8 cellular contexts compared by ENCODE assay signal in the genomic region with DNA sequence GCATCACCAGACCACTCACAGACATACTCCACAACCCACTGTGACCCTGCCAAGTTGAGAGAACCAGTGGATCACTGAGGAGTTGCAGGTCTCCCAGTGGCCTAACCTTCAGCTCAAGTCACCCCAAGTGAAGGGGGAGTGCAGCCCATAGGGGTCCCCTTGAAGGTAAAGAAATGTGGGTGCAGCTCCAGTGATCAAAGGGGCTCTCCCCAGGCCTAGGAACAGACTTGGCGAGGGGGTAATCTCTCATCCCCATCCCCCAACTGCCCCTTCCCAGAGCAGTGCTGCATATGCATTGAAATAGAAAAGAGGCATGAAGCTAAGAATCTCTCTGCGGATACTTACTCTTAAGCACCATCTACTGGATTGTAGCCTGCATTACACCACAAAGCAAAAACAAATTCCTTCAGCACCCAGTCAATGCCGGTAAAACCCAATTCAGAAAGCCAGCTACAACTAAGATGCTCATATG. TPM values are rescaled to one million over a fixed set of nuclear protein-coding genes. Genes with fewer than 3 reads are reported as not detected.
DNase-seq lines count a peak whose midpoint lies in the region; ATAC-seq and TF ChIP-seq lines count a peak whose summit lies in the region.

No MANE protein-coding gene starts in this region.

- no peak overlapping the region for H3K4me3 ChIP-seq in esophagus muscularis mucosa

- H3K27me3 Mint-ChIP-seq in activated CD4-positive, alpha-beta T cell treated with anti-CD3 and anti-CD28 coated beads, Interleukin-2, amount 10 ng/mL, durations not matched to agents 7 days and 5 days = no peaks in the 10 kb centered on the region

- TF ChIP-seq EP300 in esophagus muscularis mucosa (IDR thresholded peaks at IDR 0.05) = no peak

- no peak for TF ChIP-seq POLR2A in esophagus muscularis mucosa (IDR thresholded peaks at IDR 0.05; ENCODE audit: low read depth)

- H3K9me3 ChIP-seq in esophagus muscularis mucosa = no peaks in the 10 kb centered on the region

- H3K27me3 ChIP-seq in esophagus muscularis mucosa = no peaks in the 10 kb centered on the region

- no peaks in the 10 kb centered on the region for H3K9me3 Mint-ChIP-seq in activated CD4-positive, alpha-beta T cell treated with anti-CD3 and anti-CD28 coated beads, Interleukin-2, amount 10 ng/mL, durations not matched to agents 7 days and 5 days

- intact Hi-C loops in esophagus muscularis mucosa (cut with DNase I) = loop anchor here (1.0 kb wide), 1 partner anchor 175 kb away; no protein-coding TSS in a partner anchor

- peak; percentile 42 to 51 (median 44) for TF ChIP-seq CTCF in esophagus muscularis mucosa (IDR thresholded peaks at IDR 0.05)

- H3K36me3 ChIP-seq in esophagus muscularis mucosa = no peaks in the 10 kb centered on the region

- peaks cover 0 to 4% (median 0%) of the 10 kb centered on the region in 4 donors for H3K4me1 ChIP-seq in esophagus muscularis mucosa

- no peaks in the 10 kb centered on the region for H3K36me3 Mint-ChIP-seq in activated CD4-positive, alpha-beta T cell treated with anti-CD3 and anti-CD28 coated beads, Interleukin-2, amount 10 ng/mL, durations not matched to agents 7 days and 5 days (ENCODE audit: low read depth)

- WGBS in esophagus muscularis mucosa = 6% methylated on average over 3 of the region's 3 CpGs

- ATAC-seq in HG02759 (IDR thresholded peaks at IDR 0.05; ENCODE audit: unreplicated experiment) = peak; percentile 68
- ATAC-seq in HG02623 (IDR thresholded peaks at IDR 0.05; ENCODE audit: unreplicated experiment) = no peak
- ATAC-seq in HG03457 (IDR thresholded peaks at IDR 0.05; ENCODE audit: unreplicated experiment) = no peak

- no peak overlapping the region for H3K27ac ChIP-seq in esophagus muscularis mucosa (replicated peaks in 1 of 4)

- peak; percentile 12 for DNase-seq in activated CD4-positive, alpha-beta T cell treated with anti-CD3 and anti-CD28 coated beads, Interleukin-2, amount 10 ng/mL, durations not matched to agents 7 days and 5 days
- no peak for DNase-seq in activated CD4-positive, alpha-beta T cell treated with anti-CD3 and anti-CD28 coated beads, Interleukin-2, amount 50 U/mL, for 4 hours
- peak; percentile 41 for DNase-seq in OCI-M1 (lab: John Stamatoyannopoulos, UW)
- no peak for DNase-seq in esophagus muscularis mucosa (ENCODE audit: extremely low spot score)
- DNase-seq in pons (ENCODE audit: low spot score) = peak; percentile 9

- no peak overlapping the region for H3K4me3 Mint-ChIP-seq in activated CD4-positive, alpha-beta T cell treated with anti-CD3 and anti-CD28 coated beads, Interleukin-2, amount 10 ng/mL, durations not matched to agents 7 days and 5 days

- no peak overlapping the region for H3K27ac Mint-ChIP-seq in activated CD4-positive, alpha-beta T cell treated with anti-CD3 and anti-CD28 coated beads, Interleukin-2, amount 10 ng/mL, durations not matched to agents 7 days and 5 days

- CTCF ChIA-PET in activated CD4-positive, alpha-beta T cell treated with anti-CD3 and anti-CD28 coated beads, Interleukin-2, amount 10 ng/mL, durations not matched to agents 7 days and 5 days (lab: Charles Lee) = interaction anchor here (0.7 to 1.0 kb wide), 3 partner anchors 16 to 176 kb away, joined by 3 read pairs; no protein-coding TSS in a partner anchor

- peaks cover 2% of the 10 kb centered on the region for H3K4me1 Mint-ChIP-seq in activated CD4-positive, alpha-beta T cell treated with anti-CD3 and anti-CD28 coated beads, Interleukin-2, amount 10 ng/mL, durations not matched to agents 7 days and 5 days

- POLR2A ChIA-PET in activated CD4-positive, alpha-beta T cell treated with anti-CD3 and anti-CD28 coated beads, Interleukin-2, amount 10 ng/mL, durations not matched to agents 7 days and 5 days (lab: Charles Lee) = no interaction called here

RNA-seq across cellular contexts. Expression of a gene that starts 27.0 kb away (rescaled TPM):
- 1 to 10 TPM; 4.7 to 5.0 TPM for total RNA-seq in activated CD4-positive, alpha-beta T cell treated with anti-CD3 and anti-CD28 coated beads, Interleukin-2, amount 10 ng/mL, durations not matched to agents 7 days and 5 days
- 1 to 10 TPM; 1.5 to 4.6 (median 2.9) TPM for total RNA-seq in esophagus muscularis mucosa

Comparison
In these comparisons a context has a peak if more than half of its experiments do, and no peak if none do; other contexts are left out.
1. DNase-seq: peak in activated CD4-positive, alpha-beta T cell treated with anti-CD3 and anti-CD28 coated beads, Interleukin-2, amount 10 ng/mL, durations not matched to agents 7 days and 5 days (single experiment), OCI-M1 (single experiment) and pons (single experiment); none in activated CD4-positive, alpha-beta T cell treated with anti-CD3 and anti-CD28 coated beads, Interleukin-2, amount 50 U/mL, for 4 hours (0 of 2) and esophagus muscularis mucosa (single experiment).